Comparison of ENCODE assay signal across 14 cellular contexts in genomic region chr5:135501965-135502364, GRCh38. TPM values are rescaled to one million over a fixed set of nuclear protein-coding genes. Genes with fewer than 3 reads are reported as not detected.
DNase-seq lines count a peak whose midpoint lies in the region; ATAC-seq and TF ChIP-seq lines count a peak whose summit lies in the region.
"Had no signal": no experiment of that assay in that cellular context is flagged by ENCODE, and none has a peak within 500 bp of the region (broad histone marks: within the 10 kb centered on the region; RNA-seq: fewer than 3 reads in every experiment).

No MANE protein-coding gene starts in this region.

- peaks cover 4% of the 10 kb centered on the region for H3K4me1 ChIP-seq in HEK293 (ENCODE audit: control insufficient read depth, insufficient read depth, low read length)
- H3K4me1 ChIP-seq in RWPE2 (ENCODE audit: insufficient read depth, poor library complexity, severe bottlenecking) = peaks cover 33% of the 10 kb centered on the region
- H3K4me1 ChIP-seq: BE2C, HAP-1 had no signal

- H3K27me3 ChIP-seq in RWPE2 (ENCODE audit: insufficient read depth, poor library complexity, severe bottlenecking) = no peaks in the 10 kb centered on the region

- no peak for ATAC-seq in RWPE2 (ENCODE audit: low read depth)
- ATAC-seq in omental fat pad (ENCODE audit: low FRiP score) = no peak
- ATAC-seq: CD8-positive, alpha-beta T cell had no signal

- H3K4me3 ChIP-seq in HEK293 (ENCODE audit: low read depth, low read length) (no peak overlapping the region), RWPE2 (ENCODE audit: severe bottlenecking) (no peak overlapping the region)
- H3K4me3 ChIP-seq: HAP-1 had no signal

- H3K27ac ChIP-seq in HEK293 (ENCODE audit: extremely low read depth, low read depth, low read length) = no peak overlapping the region
- H3K27ac ChIP-seq in RWPE2 (ENCODE audit: poor library complexity, severe bottlenecking) = no peak overlapping the region

- H3K36me3 ChIP-seq in HEK293 (ENCODE audit: control insufficient read depth in 2 of 2, insufficient read depth in 1 of 2, low read length in 2 of 2) (no peaks in the 10 kb centered on the region), RWPE2 (ENCODE audit: low read depth) (no peaks in the 10 kb centered on the region)
- H3K36me3 ChIP-seq: BE2C, HAP-1 had no signal

- TF ChIP-seq CTCF in HEK293 (tag by site-specific recombination; IDR thresholded peaks at IDR 0.05) = no peak
- TF ChIP-seq CTCF in RWPE2 (IDR thresholded peaks at IDR 0.05; ENCODE audit: poor library complexity, severe bottlenecking) = no peak
- no peak for TF ChIP-seq CTCF in omental fat pad (IDR thresholded peaks at IDR 0.05)

- peak; percentile 57 for DNase-seq in NCI-H1417 treated with DMSO at 0.1 percent for 48 hours (lab: John Stamatoyannopoulos, UW)
- peak; percentile 58 for DNase-seq in NCI-H2227 (lab: John Stamatoyannopoulos, UW; ENCODE audit: unreplicated experiment)
- DNase-seq in RWPE2 (ENCODE audit: low spot score) = peak; percentile 3
- DNase-seq in omental fat pad (ENCODE audit: low spot score) = no peak
- no peak for DNase-seq in NCI-H774 (lab: John Stamatoyannopoulos, UW)
- no peak for DNase-seq in anterior cingulate cortex (lab: John Stamatoyannopoulos, UW)
- DNase-seq: BE2C, DMS79, NCI-H510A, SW 1271 had no signal

- CTCF ChIA-PET in HEK293 (lab: Yijun Ruan, JAX) = interaction anchor here (0.9 to 1.5 kb wide), 2 partner anchors 36 to 39 kb away, joined by 3 to 12 read pairs; no protein-coding TSS in a partner anchor

- POLR2A ChIA-PET in HEK293 (lab: Yijun Ruan, JAX) = no interaction called here

- no peaks in the 10 kb centered on the region for H3K9me3 ChIP-seq in HEK293 (ENCODE audit: control insufficient read depth, insufficient read depth, low read depth, low read length)
- no peaks in the 10 kb centered on the region for H3K9me3 ChIP-seq in RWPE2 (ENCODE audit: severe bottlenecking)
- H3K9me3 ChIP-seq: BE2C, HAP-1 had no signal

TF ChIP-seq in HEK293, 187 proteins besides CTCF, POLR2A, EP300 and RAD21:
- peak; percentile 92 for TF ChIP-seq PRDM4 (tag by site-specific recombination; IDR thresholded peaks at IDR 0.05)
- TF ChIP-seq ZNF488 (tag by site-specific recombination; IDR thresholded peaks at IDR 0.05) = no peak
- peak; percentile 97 for TF ChIP-seq SP7 (tag by site-specific recombination; IDR thresholded peaks at IDR 0.05)
- no peak for TF ChIP-seq ZBTB44 (tag by site-specific recombination; IDR thresholded peaks at IDR 0.05)
- TF ChIP-seq TRIM28 (IDR thresholded peaks at IDR 0.05; ENCODE audit: borderline replicate concordance, low read length) = 0 out of 2 replicates have a peak, but pooled peaks have one; percentile 39
- no peak for TF ChIP-seq ZNF701 (tag by site-specific recombination; IDR thresholded peaks at IDR 0.05)
- no peak for TF ChIP-seq ZNF707 (tag by site-specific recombination; IDR thresholded peaks at IDR 0.05)
- 0 out of 2 replicates have a peak, but pooled peaks have one; percentile 41 for TF ChIP-seq ZBTB8A (tag by site-specific recombination; IDR thresholded peaks at IDR 0.05)
- TF ChIP-seq ZBTB17 (tag by site-specific recombination; IDR thresholded peaks at IDR 0.05) = peak; percentile 31; the same call in 1 of the 2 replicates
- TF ChIP-seq ZNF214 (tag by site-specific recombination; IDR thresholded peaks at IDR 0.05; ENCODE audit: borderline replicate concordance) = no peak
- TF ChIP-seq ZNF335 (tag by site-specific recombination; conservative IDR thresholded peaks at IDR 0.05) = peak; percentile 47

RNA-seq across cellular contexts. Expression of gene NEUROG1, which starts 33.8 kb away (rescaled TPM):
- not detected for total RNA-seq in omental fat pad
- total RNA-seq: CD8-positive, alpha-beta T cell; SK-MEL-5 had no signal

RNA-seq across cellular contexts. Expression of gene TIFAB, which starts 49.8 kb away (rescaled TPM):
- not detected for total RNA-seq in omental fat pad
- total RNA-seq: CD8-positive, alpha-beta T cell; SK-MEL-5 had no signal

RNA-seq across cellular contexts. Expression of gene DCANP1, which starts 54.8 kb away (rescaled TPM):
- total RNA-seq in omental fat pad = under 1 TPM in 1 of 4 donors, not detected in 3; 0.19 TPM
- total RNA-seq: CD8-positive, alpha-beta T cell; SK-MEL-5 had no signal

Comparison
In these comparisons a context has a peak if more than half of its experiments do, and no peak if none do; other contexts are left out.
1. DNase-seq: peak in NCI-H1417 treated with DMSO at 0.1 percent for 48 hours (single experiment), NCI-H2227 (single experiment) and RWPE2 (single experiment); none in omental fat pad (single experiment), NCI-H774 (single experiment) and anterior cingulate cortex (0 of 58).